In genomic region chr10:14635049-14635710, GRCh38 we compare ENCODE assay signal across 25 cellular contexts.
A peak's percentile ranks its signal among the peaks of the same experiment; 100 is the strongest.
DNase-seq lines count a peak whose midpoint lies in the region; ATAC-seq and TF ChIP-seq lines count a peak whose summit lies in the region.
"Had no signal": no experiment of that assay in that cellular context is flagged by ENCODE, and none has a peak within 500 bp of the region (broad histone marks: within the 10 kb centered on the region; RNA-seq: fewer than 3 reads in every experiment).

No MANE protein-coding gene starts in this region.

- H2AFZ ChIP-seq in Loucy (ENCODE audit: low read length), result 0 out of 2 replicates have a peak overlapping the region, but pooled peaks have one; percentile 48

- H3K9me2 ChIP-seq in Loucy (replicated peaks; ENCODE audit: low read depth, low read length), result no peaks in the 10 kb centered on the region

- ATAC-seq in left ventricle myocardium superior (peak; percentile 29), left lobe of liver (peak; percentile 36), aorta (ENCODE audit: low FRiP score) (peak; percentile 56), GM21367 (IDR thresholded peaks at IDR 0.05; ENCODE audit: unreplicated experiment) (no peak)
- ATAC-seq: GM23338 had no signal

- H3K4me3 ChIP-seq in right atrium auricular region, result no peak overlapping the region
- no peak overlapping the region for H3K4me3 ChIP-seq in Loucy (ENCODE audit: low read length, poor library complexity, severe bottlenecking)
- no peak overlapping the region for H3K4me3 ChIP-seq in aorta (ENCODE audit: low read length in 2 of 2)
- H3K4me3 ChIP-seq: GM23338, HAP-1 had no signal

- no peaks in the 10 kb centered on the region for H3K9me3 ChIP-seq in right atrium auricular region
- H3K9me3 ChIP-seq in Loucy (ENCODE audit: insufficient read depth, low read depth, low read length), result no peaks in the 10 kb centered on the region
- no peaks in the 10 kb centered on the region for H3K9me3 ChIP-seq in aorta (ENCODE audit: control insufficient read depth, low read length)
- H3K9me3 ChIP-seq: HAP-1 had no signal

- H3K4me1 ChIP-seq in right atrium auricular region (no peaks in the 10 kb centered on the region), Loucy (ENCODE audit: insufficient read depth, low read length, poor library complexity, severe bottlenecking) (no peaks in the 10 kb centered on the region), aorta (ENCODE audit: control insufficient read depth in 1 of 2, insufficient read depth in 2 of 2, low read length in 2 of 2) (peaks cover 0 to 2% of the 10 kb centered on the region in 2 donors)
- H3K4me1 ChIP-seq: HAP-1 had no signal

- WGBS in aorta, 2 donors, result 38 to 41% methylated on average over 7 of the region's 7 CpGs

- H3K36me3 ChIP-seq in right atrium auricular region, result no peaks in the 10 kb centered on the region
- H3K36me3 ChIP-seq in Loucy (ENCODE audit: insufficient read depth, low read length), result no peaks in the 10 kb centered on the region
- H3K36me3 ChIP-seq in aorta (ENCODE audit: control insufficient read depth in 1 of 2, insufficient read depth in 2 of 2, low read length in 1 of 2), result no peaks in the 10 kb centered on the region
- H3K36me3 ChIP-seq: HAP-1 had no signal

- intact Hi-C loops in left ventricle myocardium superior (cut with micrococcal nuclease) (no loop called here), aorta (cut with DNase I) (no loop called here)

- no peaks in the 10 kb centered on the region for H3K79me2 ChIP-seq in Loucy (ENCODE audit: insufficient read depth, low read length)

- H3K27me3 ChIP-seq in right atrium auricular region, result no peaks in the 10 kb centered on the region
- H3K27me3 ChIP-seq in Loucy (ENCODE audit: insufficient read depth, low read length, poor library complexity, severe bottlenecking), result no peaks in the 10 kb centered on the region
- no peaks in the 10 kb centered on the region for H3K27me3 ChIP-seq in aorta (ENCODE audit: control insufficient read depth in 1 of 2, insufficient read depth in 2 of 2, low read length in 1 of 2)

- no peak overlapping the region for H3K9ac ChIP-seq in Loucy (ENCODE audit: low read depth, low read length, poor library complexity, severe bottlenecking)
- H3K9ac ChIP-seq: KMS-11 had no signal

- H3F3A ChIP-seq in Loucy (ENCODE audit: low read depth), result no peaks in the 10 kb centered on the region

- H3K4me2 ChIP-seq in Loucy (ENCODE audit: low read depth, low read length, poor library complexity, severe bottlenecking), result no peak overlapping the region
- H3K4me2 ChIP-seq: GM23338, KMS-11 had no signal

- no peak overlapping the region for H3K27ac ChIP-seq in right atrium auricular region
- H3K27ac ChIP-seq in aorta (ENCODE audit: low read depth in 1 of 2, low read length in 2 of 2), result peak overlapping the region in 1 of 2 donors; percentile 11
- H3K27ac ChIP-seq: KMS-11 had no signal

- no peaks in the 10 kb centered on the region for H4K20me1 ChIP-seq in Loucy (ENCODE audit: insufficient read depth, low read length, poor library complexity, severe bottlenecking)

- no peak for TF ChIP-seq CTCF in right atrium auricular region (IDR thresholded peaks at IDR 0.05)
- TF ChIP-seq CTCF in Loucy (conservative IDR thresholded peaks at IDR 0.05; ENCODE audit: low read length), result no peak

- no peak for DNase-seq in left ventricle myocardium superior
- DNase-seq in right atrium auricular region (ENCODE audit: low spot score), result no peak
- no peak for DNase-seq in left lobe of liver (ENCODE audit: low spot score)
- DNase-seq in aorta, result no peak
- no peak for DNase-seq in T1000 (lab: John Stamatoyannopoulos, UW)
- no peak for DNase-seq in NCI-H146 treated with DMSO at 0.1 percent for 48 hours (lab: John Stamatoyannopoulos, UW; ENCODE audit: unreplicated experiment)
- DNase-seq: CD4-positive, alpha-beta T cell; DMS53; HFFc6; NCI-H1092; NCI-H1436; NCI-H1930; NCI-H2107; NCI-H446 treated with DMSO at 0.1 percent for 48 hours; NCI-H526; NCI-H82; NK-92 treated with Interleukin-12 subunit alpha and Interleukin-12 subunit beta, amount 100 ng/mL, for 24 hours; RPMI8226; SHP77 treated with DMSO at 0.1 percent for 48 hours; SW 1271 had no signal
